7 cellular contexts compared by ENCODE assay signal in the genomic region with DNA sequence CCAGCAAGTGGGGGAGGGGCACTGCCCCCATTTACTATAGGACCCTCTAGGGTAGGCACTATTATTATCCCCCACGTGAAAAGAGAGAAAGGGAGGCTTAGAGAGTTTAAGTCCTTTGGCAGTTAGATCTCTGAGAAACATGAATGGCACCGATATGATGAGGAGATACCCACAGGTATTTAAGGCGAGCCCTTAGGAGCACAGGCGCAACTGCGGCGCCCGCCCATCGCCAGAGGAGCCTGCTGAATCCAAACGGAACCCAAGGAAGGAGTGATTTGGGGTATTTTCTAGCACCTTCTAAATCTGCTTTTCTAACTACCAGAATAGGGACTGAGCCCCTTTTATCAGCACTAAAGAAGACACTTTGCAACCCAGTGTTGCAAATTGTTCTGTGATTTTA. TPM values are rescaled to one million over a fixed set of nuclear protein-coding genes. Genes with fewer than 3 reads are reported as not detected.
"Had no signal": no experiment of that assay in that cellular context is flagged by ENCODE, and none has a peak within 500 bp of the region (broad histone marks: within the 10 kb centered on the region; RNA-seq: fewer than 3 reads in every experiment).

No MANE protein-coding gene starts in this region.

RNA-seq across cellular contexts. Expression of gene CFC1, which starts 0.6 kb away (rescaled TPM):
- total RNA-seq: GM23248, HepG2, HFFc6, HT1080 had no signal
- polyA plus RNA-seq: GM23248, HepG2, IgD-negative memory B cell had no signal

RNA-seq across cellular contexts. Expression of gene POTEJ, which starts 11.3 kb away (rescaled TPM):
- total RNA-seq: GM23248, H4, H7, HFFc6, HT1080 had no signal
- polyA plus RNA-seq: GM23248, HepG2, IgD-negative memory B cell had no signal
